24 cellular contexts compared by ENCODE assay signal in the genomic region with DNA sequence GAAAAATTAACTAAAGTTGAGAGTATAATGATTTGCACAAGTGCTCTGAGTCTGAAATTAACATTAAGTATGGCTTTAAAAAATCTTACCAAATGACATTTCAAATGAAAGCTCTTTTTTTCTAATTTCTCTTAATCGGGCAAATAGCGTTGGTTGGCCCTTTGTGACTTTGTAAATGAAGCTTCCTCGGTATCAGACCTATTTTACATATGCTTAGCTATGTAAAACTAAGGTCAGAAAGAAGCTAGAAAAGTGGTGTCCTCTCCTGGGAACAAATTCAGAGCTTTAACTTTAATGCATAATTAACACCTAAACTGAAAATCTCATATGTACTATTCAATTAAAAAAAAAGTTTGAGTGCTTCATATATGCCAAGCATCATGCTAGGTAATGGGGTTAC.
"Had no signal": no experiment of that assay in that cellular context is flagged by ENCODE, and none has a peak within 500 bp of the region (broad histone marks: within the 10 kb centered on the region; RNA-seq: fewer than 3 reads in every experiment).

No MANE protein-coding gene starts in this region.

- H3K36me3 ChIP-seq: gastrocnemius medialis, right lobe of liver, upper lobe of right lung had no signal

- H3K4me3 Mint-ChIP-seq: effector memory CD8-positive, alpha-beta T cell; naive thymus-derived CD4-positive, alpha-beta T cell; nephron progenitor cell; stimulated activated memory B cell treated with anti-CD40 and anti-IgM and Interleukin-4, amounts not matched to agents 10 μg/mL and 1 μg/mL and 100 μg/mL, for 72 hours; stimulated activated naive CD8-positive, alpha-beta T cell treated with anti-CD3 and anti-CD28 coated beads, Interleukin-15, Interleukin-2, amounts not matched to agents 100 ng/mL and 50 ng/mL, for 24 hours had no signal

- H3K4me1 ChIP-seq: gastrocnemius medialis, psoas muscle, right lobe of liver, testis, tibial nerve, vagina had no signal

- H3K27ac Mint-ChIP-seq: stimulated activated memory B cell treated with anti-CD40 and anti-IgM and Interleukin-4, amounts not matched to agents 10 μg/mL and 1 μg/mL and 100 μg/mL, for 72 hours; stimulated activated naive CD8-positive, alpha-beta T cell treated with anti-CD3 and anti-CD28 coated beads, Interleukin-15, Interleukin-2, amounts not matched to agents 100 ng/mL and 50 ng/mL, for 24 hours had no signal

- H3K27me3 Mint-ChIP-seq: effector memory CD8-positive, alpha-beta T cell; naive thymus-derived CD4-positive, alpha-beta T cell; stimulated activated memory B cell treated with anti-CD40 and anti-IgM and Interleukin-4, amounts not matched to agents 10 μg/mL and 1 μg/mL and 100 μg/mL, for 72 hours; stimulated activated naive CD8-positive, alpha-beta T cell treated with anti-CD3 and anti-CD28 coated beads, Interleukin-15, Interleukin-2, amounts not matched to agents 100 ng/mL and 50 ng/mL, for 24 hours had no signal

- DNase-seq: effector memory CD8-positive, alpha-beta T cell; gastrocnemius medialis; heart right ventricle; hypothalamus; kidney; left colon; left ventricle myocardium superior; mesenchymal stem cell; naive thymus-derived CD4-positive, alpha-beta T cell; nephron progenitor cell; psoas muscle; retina; right lobe of liver; stimulated activated CD4-positive, alpha-beta T cell treated with anti-CD3 and anti-CD28 coated beads, Interleukin-4, amount 100 ng/mL, for 1 hour; stimulated activated CD8-positive, alpha-beta memory T cell treated with anti-CD3 and anti-CD28 coated beads, Interleukin-4, amount 100 ng/mL, for 48 hours; testis; upper lobe of right lung had no signal

- ATAC-seq: effector memory CD8-positive, alpha-beta T cell; gastrocnemius medialis; heart right ventricle; left colon; left ventricle myocardium superior; naive thymus-derived CD4-positive, alpha-beta T cell; psoas muscle; right lobe of liver; stimulated activated memory B cell treated with anti-CD40 and anti-IgM and Interleukin-4, amounts not matched to agents 10 μg/mL and 1 μg/mL and 100 μg/mL, for 72 hours; upper lobe of right lung had no signal

- H3K9me3 ChIP-seq: esophagus muscularis mucosa, gastrocnemius medialis, heart right ventricle, psoas muscle, right lobe of liver, testis, tibial nerve, upper lobe of right lung, vagina had no signal

- H3K27me3 ChIP-seq: esophagus muscularis mucosa, gastrocnemius medialis, heart right ventricle, right lobe of liver, testis, tibial nerve, upper lobe of right lung, vagina had no signal

- H3K9me3 Mint-ChIP-seq: effector memory CD8-positive, alpha-beta T cell; naive thymus-derived CD4-positive, alpha-beta T cell; nephron progenitor cell; stimulated activated memory B cell treated with anti-CD40 and anti-IgM and Interleukin-4, amounts not matched to agents 10 μg/mL and 1 μg/mL and 100 μg/mL, for 72 hours; stimulated activated naive CD8-positive, alpha-beta T cell treated with anti-CD3 and anti-CD28 coated beads, Interleukin-15, Interleukin-2, amounts not matched to agents 100 ng/mL and 50 ng/mL, for 24 hours had no signal

- H3K27ac ChIP-seq: epithelial cell of prostate, esophagus muscularis mucosa, gastrocnemius medialis, heart right ventricle, psoas muscle, right lobe of liver, testis, tibial nerve, upper lobe of right lung, vagina had no signal

- H3K4me3 ChIP-seq: esophagus muscularis mucosa, gastrocnemius medialis, heart right ventricle, lung, psoas muscle, right lobe of liver, testis, tibial nerve, upper lobe of right lung, vagina had no signal

- H3K4me1 Mint-ChIP-seq: nephron progenitor cell had no signal
